9 cellular contexts compared by ENCODE assay signal in genomic region chr6:53335224-53335994, GRCh38. TPM values are rescaled to one million over a fixed set of nuclear protein-coding genes. Genes with fewer than 3 reads are reported as not detected.
DNase-seq lines count a peak whose midpoint lies in the region; ATAC-seq lines count a peak whose summit lies in the region.
"Had no signal": no experiment of that assay in that cellular context is flagged by ENCODE, and none has a peak within 500 bp of the region (broad histone marks: within the 10 kb centered on the region; RNA-seq: fewer than 3 reads in every experiment).

No MANE protein-coding gene starts in this region.

- no peaks in the 10 kb centered on the region for H3K36me3 ChIP-seq in esophagus (ENCODE audit: control insufficient read depth in 2 of 2, insufficient read depth in 2 of 2, low read length in 1 of 2)

- CTCF ChIA-PET in activated CD4-positive, alpha-beta T cell treated with anti-CD3 and anti-CD28 coated beads for 36 hours (lab: Charles Lee) = interaction anchor here (0.5 kb wide), 1 partner anchor 164 kb away, joined by 3 read pairs; no protein-coding TSS in a partner anchor

- POLR2A ChIA-PET in activated CD4-positive, alpha-beta T cell treated with anti-CD3 and anti-CD28 coated beads for 36 hours (lab: Charles Lee) = no interaction called here

- H3K4me1 Mint-ChIP-seq in activated CD4-positive, alpha-beta T cell treated with anti-CD3 and anti-CD28 coated beads for 36 hours = peaks cover 86% of the 10 kb centered on the region

- DNase-seq in DMS153 (lab: John Stamatoyannopoulos, UW) = peak; percentile 39
- no peak for DNase-seq in DMS153 treated with DMSO at 0.1 percent for 48 hours (lab: John Stamatoyannopoulos, UW; ENCODE audit: unreplicated experiment)
- DNase-seq in activated CD4-positive, alpha-beta T cell treated with anti-CD3 and anti-CD28 coated beads for 36 hours = peak; percentile 77
- peak; percentile 38 for DNase-seq in stimulated activated CD8-positive, alpha-beta memory T cell treated with anti-CD3 and anti-CD28 coated beads, Interleukin-12 subunit alpha, Interleukin-12 subunit beta, amount 100 ng/mL, for 4 hours (ENCODE audit: low read depth)
- no peak for DNase-seq in NCI-H2081 (lab: John Stamatoyannopoulos, UW)
- DNase-seq in amygdala (lab: John Stamatoyannopoulos, UW) = no peak

- intact Hi-C loops in activated CD4-positive, alpha-beta T cell treated with anti-CD3 and anti-CD28 coated beads for 36 hours (cut with DNase I, micrococcal nuclease) = loop anchor here (1.0 to 5.0 kb wide), 7 partner anchors 12 to 33 kb away; partner anchors contain the start of gene ELOVL5 (in 1 of the 2)

- H3K4me1 ChIP-seq in esophagus (ENCODE audit: control insufficient read depth in 2 of 2, insufficient read depth in 2 of 2, low read length in 1 of 2) = peaks cover 2 to 5% of the 10 kb centered on the region in 2 donors

- no peak overlapping the region for H3K4me3 ChIP-seq in esophagus (ENCODE audit: low read depth in 1 of 2, low read length in 2 of 2)

- peak overlapping the region; percentile 76 for H3K4me3 Mint-ChIP-seq in activated CD4-positive, alpha-beta T cell treated with anti-CD3 and anti-CD28 coated beads for 36 hours

- H3K36me3 Mint-ChIP-seq in activated CD4-positive, alpha-beta T cell treated with anti-CD3 and anti-CD28 coated beads for 36 hours (ENCODE audit: low read depth) = peaks cover 41% of the 10 kb centered on the region

- WGBS in esophagus, 2 donors = 58 to 68% methylated on average over 12 of the region's 12 CpGs

- H3K27me3 Mint-ChIP-seq in activated CD4-positive, alpha-beta T cell treated with anti-CD3 and anti-CD28 coated beads for 36 hours = no peaks in the 10 kb centered on the region

- peak; percentile 90 for ATAC-seq in HG03175 (IDR thresholded peaks at IDR 0.05; ENCODE audit: unreplicated experiment)
- peak; percentile 82 for ATAC-seq in activated CD4-positive, alpha-beta T cell treated with anti-CD3 and anti-CD28 coated beads for 36 hours

- H3K27me3 ChIP-seq in esophagus (ENCODE audit: control insufficient read depth in 1 of 2, insufficient read depth in 2 of 2, low read length in 2 of 2) = no peaks in the 10 kb centered on the region

- no peaks in the 10 kb centered on the region for H3K9me3 ChIP-seq in esophagus (ENCODE audit: control insufficient read depth in 2 of 2, insufficient read depth in 1 of 2, low read depth in 1 of 2, low read length in 1 of 2)

- peak overlapping the region; percentile 53 for H3K27ac ChIP-seq in esophagus (ENCODE audit: low read depth in 2 of 2, low read length in 1 of 2)
- H3K27ac ChIP-seq: 22Rv1 had no signal

- H3K27ac Mint-ChIP-seq in activated CD4-positive, alpha-beta T cell treated with anti-CD3 and anti-CD28 coated beads for 36 hours = peak overlapping the region; percentile 99

- peaks cover 4% of the 10 kb centered on the region for H3K9me3 Mint-ChIP-seq in activated CD4-positive, alpha-beta T cell treated with anti-CD3 and anti-CD28 coated beads for 36 hours (ENCODE audit: low read depth)

RNA-seq across cellular contexts. Expression of gene ELOVL5, which starts 13.3 kb away (rescaled TPM):
- total RNA-seq in activated CD4-positive, alpha-beta T cell treated with anti-CD3 and anti-CD28 coated beads for 36 hours = 100 to 1,000 TPM in 1 of 2 experiments, 10 to 100 TPM in 1; 98.1 to 106 TPM
- polyA plus RNA-seq in esophagus = 10 to 100 TPM in 1 of 2 donors, 1 to 10 TPM in 1; 9.5 to 20.1 TPM

Comparison
In these comparisons a context has a peak if more than half of its experiments do, and no peak if none do; other contexts are left out.
1. DNase-seq: peak in DMS153 (single experiment), activated CD4-positive, alpha-beta T cell treated with anti-CD3 and anti-CD28 coated beads for 36 hours (single experiment) and stimulated activated CD8-positive, alpha-beta memory T cell treated with anti-CD3 and anti-CD28 coated beads, Interleukin-12 subunit alpha, Interleukin-12 subunit beta, amount 100 ng/mL, for 4 hours (single experiment); none in DMS153 treated with DMSO at 0.1 percent for 48 hours (single experiment), NCI-H2081 (0 of 2) and amygdala (0 of 56).